In genomic region chr13:93685900-93686299, GRCh38 we compare ENCODE assay signal across 31 cellular contexts.
"Had no signal": no experiment of that assay in that cellular context is flagged by ENCODE, and none has a peak within 500 bp of the region (broad histone marks: within the 10 kb centered on the region; RNA-seq: fewer than 3 reads in every experiment).

No MANE protein-coding gene starts in this region.

- H3K4me3 ChIP-seq: adrenal gland, body of pancreas, breast epithelium had no signal

- H3K4me1 ChIP-seq: adrenal gland, body of pancreas, breast epithelium had no signal

- H3K27ac ChIP-seq: adrenal gland, body of pancreas, brain microvascular endothelial cell, breast epithelium, WERI-Rb-1 had no signal

- H3K36me3 ChIP-seq: adrenal gland, brain microvascular endothelial cell, breast epithelium, WERI-Rb-1 had no signal

- ATAC-seq: activated CD4-positive, CD25-positive, alpha-beta regulatory T cell treated with anti-CD3 and anti-CD28 coated beads, Interleukin-2, amount 50 U/mL, for 24 hours; activated CD8-positive, alpha-beta T cell treated with anti-CD3 and anti-CD28 coated beads for 36 hours; body of pancreas; WTC11 had no signal

- H3K9me3 ChIP-seq: adrenal gland, body of pancreas, breast epithelium had no signal

- DNase-seq: activated CD4-positive, alpha-beta memory T cell treated with anti-CD3 and anti-CD28 coated beads for 36 hours; activated CD4-positive, alpha-beta T cell treated with anti-CD3 and anti-CD28 coated beads for 1 hour; activated CD4-positive, alpha-beta T cell treated with anti-CD3 and anti-CD28 coated beads for 36 hours; activated CD4-positive, alpha-beta T cell treated with anti-CD3 and anti-CD28 coated beads for 48 hours; activated CD4-positive, alpha-beta T cell treated with anti-CD3 and anti-CD28 coated beads, Interleukin-2, amount 10 ng/mL, durations not matched to agents 7 days and 5 days; activated CD4-positive, alpha-beta T cell treated with anti-CD3 and anti-CD28 coated beads, Interleukin-2, amount 50 U/mL, for 4 hours; activated CD4-positive, CD25-positive, alpha-beta regulatory T cell; activated CD8-positive, alpha-beta memory T cell treated with anti-CD3 and anti-CD28 coated beads, Interleukin-2, amount 50 U/mL, for 4 hours; activated CD8-positive, alpha-beta T cell treated with anti-CD3 and anti-CD28 coated beads for 36 hours; activated effector memory CD4-positive, alpha-beta T cell treated with anti-CD3 and anti-CD28 coated beads, Interleukin-2, amount 50 U/mL, for 16 hours; activated gamma-delta T cell treated with Interleukin-2 at 50 U/mL for 16 hours; activated naive CD4-positive, alpha-beta T cell; activated naive CD4-positive, alpha-beta T cell treated with anti-CD3 and anti-CD28 coated beads for 36 hours; activated naive CD4-positive, alpha-beta T cell treated with anti-CD3 and anti-CD28 coated beads, Interleukin-2, amount 50 U/mL, for 16 hours; activated naive CD8-positive, alpha-beta T cell treated with anti-CD3 and anti-CD28 coated beads for 36 hours; activated T-cell treated with anti-CD3 and anti-CD28 coated beads for 4 hours; activated T-cell treated with anti-CD3 and anti-CD28 coated beads, Interleukin-2, amount 50 U/mL, for 1 hour; activated T-cell treated with anti-CD3 and anti-CD28 coated beads, Interleukin-2, amount 50 U/mL, for 4 hours; activated T-cell treated with anti-CD3 and anti-CD28 coated beads, Interleukin-2, amount 50 U/mL, for 72 hours; adrenal gland; amniotic stem cell; aorta; body of pancreas; brain microvascular endothelial cell; central memory CD4-positive, alpha-beta T cell; T-helper 2 cell; T-helper 9 cell; WERI-Rb-1 had no signal

- H3K27me3 ChIP-seq: adrenal gland, body of pancreas, brain microvascular endothelial cell, breast epithelium had no signal
